In genomic region chr1:167938083-167938482, GRCh38 we compare ENCODE assay signal across 9 cellular contexts. TPM values are rescaled to one million over a fixed set of nuclear protein-coding genes. Genes with fewer than 3 reads are reported as not detected.
A peak's percentile ranks its signal among the peaks of the same experiment; 100 is the strongest.
DNase-seq lines count a peak whose midpoint lies in the region; ATAC-seq and TF ChIP-seq lines count a peak whose summit lies in the region.
"Had no signal": no experiment of that assay in that cellular context is flagged by ENCODE, and none has a peak within 500 bp of the region (broad histone marks: within the 10 kb centered on the region; RNA-seq: fewer than 3 reads in every experiment).

No MANE protein-coding gene starts in this region.

- no peaks in the 10 kb centered on the region for H3K9me3 ChIP-seq in HCT116 (ENCODE audit: control insufficient read depth in 1 of 2, insufficient read depth in 1 of 2, low read depth in 1 of 2, low read length in 2 of 2)

- H3K4me3 ChIP-seq in HCT116 (replicated peaks in 1 of 2; ENCODE audit: low read depth in 1 of 2, low read length in 2 of 2): peak overlapping the region; percentile 79 to 87

- no peak overlapping the region for H2AFZ ChIP-seq in HCT116 (ENCODE audit: low read depth, low read length, poor library complexity, severe bottlenecking)

- peak overlapping the region; percentile 86 for H3K9ac ChIP-seq in HCT116 (ENCODE audit: low read length)

- no peaks in the 10 kb centered on the region for H3K9me3 Mint-ChIP-seq in activated naive CD8-positive, alpha-beta T cell treated with anti-CD3 and anti-CD28 coated beads, Interleukin-2, amount 50 U/mL, for 24 hours
- no peaks in the 10 kb centered on the region for H3K9me3 Mint-ChIP-seq in memory B cell

- H3K27me3 Mint-ChIP-seq in activated naive CD8-positive, alpha-beta T cell treated with anti-CD3 and anti-CD28 coated beads, Interleukin-2, amount 50 U/mL, for 24 hours: no peaks in the 10 kb centered on the region
- no peaks in the 10 kb centered on the region for H3K27me3 Mint-ChIP-seq in memory B cell

- intact Hi-C loops in HCT116 (cut with micrococcal nuclease): no loop called here

- H3K36me3 ChIP-seq in HCT116 (ENCODE audit: control insufficient read depth in 1 of 2, insufficient read depth in 2 of 2, low read length in 2 of 2): no peaks in the 10 kb centered on the region

- peak overlapping the region; percentile 90 for H3K4me3 Mint-ChIP-seq in activated naive CD8-positive, alpha-beta T cell treated with anti-CD3 and anti-CD28 coated beads, Interleukin-2, amount 50 U/mL, for 24 hours
- H3K4me3 Mint-ChIP-seq in memory B cell: peak overlapping the region; percentile 75

- TSS peak; percentile 52 for BruUV-seq in HCT116 (replicated peaks; lab: Mats Ljungman, UMichigan)

- CTCF ChIA-PET in HCT116 (lab: Charles Lee): no interaction called here

- H3K27ac ChIP-seq in 22Rv1: peak overlapping the region; percentile 98
- peak overlapping the region; percentile 76; the same call in 1 of the 2 replicates for H3K27ac ChIP-seq in HCT116 (ENCODE audit: low read depth, low read length)
- no peak overlapping the region for H3K27ac ChIP-seq in substantia nigra (ENCODE audit: low read depth, low read length, poor library complexity, severe bottlenecking)

- POLR2A ChIA-PET in HCT116 (lab: Charles Lee): interaction anchor here (1.5 kb wide), 1 partner anchor 8 kb away, joined by 5 read pairs; no protein-coding TSS in a partner anchor

- H3K27me3 ChIP-seq in HCT116 (ENCODE audit: insufficient read depth, low read length): no peaks in the 10 kb centered on the region

- no peak for TF ChIP-seq POLR2A in HCT116 (IDR thresholded peaks at IDR 0.05; ENCODE audit: borderline replicate concordance, extremely low read depth, insufficient read depth, insufficient read length)

- peaks cover 36% of the 10 kb centered on the region for H3K4me1 Mint-ChIP-seq in activated naive CD8-positive, alpha-beta T cell treated with anti-CD3 and anti-CD28 coated beads, Interleukin-2, amount 50 U/mL, for 24 hours
- H3K4me1 Mint-ChIP-seq in memory B cell: peaks cover 19% of the 10 kb centered on the region

- H3K9me2 ChIP-seq in HCT116 (ENCODE audit: insufficient read depth): no peaks in the 10 kb centered on the region

- H4K20me1 ChIP-seq in HCT116 (ENCODE audit: insufficient read depth): no peaks in the 10 kb centered on the region

- peaks cover 10 to 24% of the 10 kb centered on the region in 2 experiments; a peak in 3 of 4 replicates for H3K4me1 ChIP-seq in HCT116 (ENCODE audit: control insufficient read depth in 1 of 2, insufficient read depth in 2 of 2, low read length in 2 of 2)

- TF ChIP-seq CTCF in 22Rv1 (IDR thresholded peaks at IDR 0.05) (no peak), HCT116 (IDR thresholded peaks at IDR 0.05 in 2 of 3, conservative IDR thresholded peaks at IDR 0.05 in 1 of 3; ENCODE audit: borderline replicate concordance in 1 of 3, insufficient read depth in 1 of 3, low read depth in 2 of 3, low read length in 2 of 3) (no peak)

- H3K36me3 Mint-ChIP-seq in activated naive CD8-positive, alpha-beta T cell treated with anti-CD3 and anti-CD28 coated beads, Interleukin-2, amount 50 U/mL, for 24 hours (ENCODE audit: low read depth): peaks cover 2% of the 10 kb centered on the region
- no peaks in the 10 kb centered on the region for H3K36me3 Mint-ChIP-seq in memory B cell

- peak overlapping the region; percentile 94 for H3K4me2 ChIP-seq in HCT116 (ENCODE audit: low read length)

- peak overlapping the region; percentile 9 for H3K27ac Mint-ChIP-seq in activated naive CD8-positive, alpha-beta T cell treated with anti-CD3 and anti-CD28 coated beads, Interleukin-2, amount 50 U/mL, for 24 hours
- peak overlapping the region; percentile 94 for H3K27ac Mint-ChIP-seq in memory B cell

- peaks cover 80% of the 10 kb centered on the region for H3K79me2 ChIP-seq in HCT116 (ENCODE audit: insufficient read depth, low read length)

- ATAC-seq in HCT116: no peak
- ATAC-seq in activated naive CD8-positive, alpha-beta T cell treated with anti-CD3 and anti-CD28 coated beads, Interleukin-2, amount 50 U/mL, for 24 hours: no peak
- ATAC-seq in memory B cell (ENCODE audit: low read depth): no peak

- no peak for DNase-seq in HCT116 (ENCODE audit: low read depth, low spot score)
- DNase-seq in activated naive CD8-positive, alpha-beta T cell treated with anti-CD3 and anti-CD28 coated beads, Interleukin-2, amount 50 U/mL, for 24 hours: no peak
- DNase-seq in memory B cell (ENCODE audit: low spot score in 2 of 2): no peak
- DNase-seq in substantia nigra (lab: John Stamatoyannopoulos, UW): no peak
- no peak for DNase-seq in MV-4-11 (lab: John Stamatoyannopoulos, UW)
- no peak for DNase-seq in SKM-1 (lab: John Stamatoyannopoulos, UW; ENCODE audit: unreplicated experiment)
- DNase-seq in GM03348 (ENCODE audit: low spot score): no peak

- TF ChIP-seq RAD21 in HCT116 (IDR thresholded peaks at IDR 0.05; ENCODE audit: low read depth): no peak

- RAD21 ChIA-PET in HCT116 (lab: Charles Lee; ENCODE audit: low non-redundant PET in 1 of 2, low total read pairs in 2 of 2, uncharacterized antibody in 2 of 2, unreplicated experiment in 2 of 2): no interaction called here

TF ChIP-seq in HCT116, 20 proteins besides CTCF, POLR2A, EP300 and RAD21:
- TF ChIP-seq JUND (IDR thresholded peaks at IDR 0.05): no peak
- TF ChIP-seq CBX3 (IDR thresholded peaks at IDR 0.05; ENCODE audit: low read depth): no peak
- no peak for TF ChIP-seq SRF (IDR thresholded peaks at IDR 0.05; ENCODE audit: low read depth)
- no peak for TF ChIP-seq CEBPB (IDR thresholded peaks at IDR 0.05; ENCODE audit: low read depth)
- TF ChIP-seq SIN3A (IDR thresholded peaks at IDR 0.05; ENCODE audit: low read depth): no peak
- no peak for TF ChIP-seq ZFX (IDR thresholded peaks at IDR 0.05)
- TF ChIP-seq TCF7L2 (IDR thresholded peaks at IDR 0.05; ENCODE audit: borderline replicate concordance, extremely low read depth, insufficient read depth, insufficient read length): no peak
- TF ChIP-seq YY1 (IDR thresholded peaks at IDR 0.05; ENCODE audit: extremely low read depth, insufficient replicate concordance, low read depth, low read length): no peak
- no peak for TF ChIP-seq ATF3 (IDR thresholded peaks at IDR 0.05)
- TF ChIP-seq EGR1 (IDR thresholded peaks at IDR 0.05; ENCODE audit: low read depth): no peak
- no peak for TF ChIP-seq POLR2AphosphoS5 (IDR thresholded peaks at IDR 0.05; ENCODE audit: low read depth, low read length)
- no peak for TF ChIP-seq MAX (IDR thresholded peaks at IDR 0.05)
- TF ChIP-seq EZH2 (IDR thresholded peaks at IDR 0.05): no peak
- TF ChIP-seq ELF1 (IDR thresholded peaks at IDR 0.05; ENCODE audit: borderline replicate concordance, low read depth): no peak
- TF ChIP-seq ZNF274 (IDR thresholded peaks at IDR 0.05; ENCODE audit: low read depth, low read length): no peak
- no peak for TF ChIP-seq SP1 (IDR thresholded peaks at IDR 0.05; ENCODE audit: low read depth)
- no peak for TF ChIP-seq EZH2phosphoT487 (IDR thresholded peaks at IDR 0.05; ENCODE audit: borderline replicate concordance)
- no peak for TF ChIP-seq REST (IDR thresholded peaks at IDR 0.05; ENCODE audit: low read depth)
- no peak for TF ChIP-seq FOSL1 (IDR thresholded peaks at IDR 0.05; ENCODE audit: low read depth)

RNA-seq across cellular contexts. Expression of gene MPC2, which starts 1.2 kb away (rescaled TPM):
- total RNA-seq in HCT116 (2021; ENCODE audit: unreplicated experiment): 49.9 TPM
- polyA plus RNA-seq in HCT116 (2012): 10.8 and 15.6 TPM in 2 replicates

RNA-seq across cellular contexts. Expression of gene DCAF6, which starts 1.6 kb away (rescaled TPM):
- total RNA-seq in HCT116 (2021; ENCODE audit: unreplicated experiment): 34.2 TPM
- polyA plus RNA-seq in HCT116 (2012): 21.2 and 22.7 TPM in 2 replicates

RNA-seq across cellular contexts. Expression of gene ADCY10, which starts 24.1 kb away (rescaled TPM):
- total RNA-seq in HCT116 (2021; ENCODE audit: unreplicated experiment): 0.30 TPM
- 0.05 and 0.07 TPM in 2 replicates for polyA plus RNA-seq in HCT116 (2012)
- total RNA-seq: activated CD8-positive, alpha-beta memory T cell treated with anti-CD3 and anti-CD28 coated beads for 36 hours had no signal
